Comparison of ENCODE assay signal across 14 cellular contexts in genomic region chr22:37768273-37768672, GRCh38. TPM values are rescaled to one million over a fixed set of nuclear protein-coding genes. Genes with fewer than 3 reads are reported as not detected.
A peak's percentile ranks its signal among the peaks of the same experiment; 100 is the strongest.
DNase-seq lines count a peak whose midpoint lies in the region; ATAC-seq and TF ChIP-seq lines count a peak whose summit lies in the region.
"Had no signal": no experiment of that assay in that cellular context is flagged by ENCODE, and none has a peak within 500 bp of the region (broad histone marks: within the 10 kb centered on the region; RNA-seq: fewer than 3 reads in every experiment).

No MANE protein-coding gene starts in this region.

- H3K36me3 ChIP-seq in cardiac muscle cell, result peaks cover 35% of the 10 kb centered on the region
- H3K36me3 ChIP-seq in PC-3 (ENCODE audit: low read depth, low read length), result peaks cover 23% of the 10 kb centered on the region

- H3K9ac ChIP-seq in PC-3 (ENCODE audit: low read length), result no peak overlapping the region

- no peaks in the 10 kb centered on the region for H3F3A ChIP-seq in PC-3 (ENCODE audit: low read length, unreplicated experiment)

- peaks cover 6% of the 10 kb centered on the region for H3K36me3 Mint-ChIP-seq in type B pancreatic cell

- no peak for DNase-seq in cardiac muscle cell (ENCODE audit: low read depth in 1 of 2, low spot score in 1 of 2)
- no peak for DNase-seq in left ventricle myocardium superior
- DNase-seq in PC-3, result no peak
- no peak for DNase-seq in fibroblast of pulmonary artery (ENCODE audit: low read depth)
- no peak for DNase-seq in type B pancreatic cell (ENCODE audit: extremely low spot score, unreplicated experiment)
- no peak for DNase-seq in NCI-H2107 (lab: John Stamatoyannopoulos, UW)
- DNase-seq: hippocampal formation, NCI-H2081, substantia nigra had no signal

- no peaks in the 10 kb centered on the region for H3K9me3 Mint-ChIP-seq in type B pancreatic cell

- no peak overlapping the region for H3K27ac Mint-ChIP-seq in type B pancreatic cell

- H3K4me2 ChIP-seq in PC-3 (ENCODE audit: low read length), result no peak overlapping the region

- no peak overlapping the region for H2AFZ ChIP-seq in PC-3 (ENCODE audit: low read length)

- intact Hi-C loops in left ventricle myocardium superior (cut with micrococcal nuclease), result no loop called here
- intact Hi-C loops in PC-3 (cut with micrococcal nuclease), result no loop called here

- H3K27me3 ChIP-seq in cardiac muscle cell, result no peaks in the 10 kb centered on the region
- H3K27me3 ChIP-seq in PC-3 (ENCODE audit: low read length), result no peaks in the 10 kb centered on the region

- ATAC-seq in left ventricle myocardium superior, result no peak
- no peak for ATAC-seq in PC-3
- no peak for ATAC-seq in HG03108 (IDR thresholded peaks at IDR 0.05; ENCODE audit: unreplicated experiment)
- no peak for ATAC-seq in HG03039 (IDR thresholded peaks at IDR 0.05; ENCODE audit: unreplicated experiment)

- H3K4me3 ChIP-seq in cardiac muscle cell (no peak overlapping the region), PC-3 (ENCODE audit: low read length) (no peak overlapping the region), fibroblast of pulmonary artery (replicated peaks; ENCODE audit: low read depth, low read length) (no peak overlapping the region)

- no peaks in the 10 kb centered on the region for H3K9me3 ChIP-seq in cardiac muscle cell (ENCODE audit: low read depth)
- H3K9me3 ChIP-seq in PC-3 (ENCODE audit: low read length), result no peaks in the 10 kb centered on the region

- H3K27me3 Mint-ChIP-seq in type B pancreatic cell, result no peaks in the 10 kb centered on the region

- H3K4me1 Mint-ChIP-seq in type B pancreatic cell (ENCODE audit: unreplicated experiment), result no peaks in the 10 kb centered on the region

- CTCF ChIA-PET in PC-3 (lab: Charles Lee), result no interaction called here

- peak; percentile 28 for TF ChIP-seq CTCF in cardiac muscle cell (IDR thresholded peaks at IDR 0.05; ENCODE audit: low read depth, low read length)
- TF ChIP-seq CTCF in PC-3 (conservative IDR thresholded peaks at IDR 0.05; ENCODE audit: low read depth, low read length), result peak; percentile 47; the same call in 1 of the 2 replicates
- TF ChIP-seq CTCF in fibroblast of pulmonary artery (IDR thresholded peaks at IDR 0.05; ENCODE audit: low read length, missing control alignments), result peak; percentile 29
- peak; percentile 59 for TF ChIP-seq CTCF in type B pancreatic cell (conservative IDR thresholded peaks at IDR 0.05)

- POLR2A ChIA-PET in PC-3 (lab: Charles Lee; ENCODE audit: unreplicated experiment), result no interaction called here

- no peak overlapping the region for H3K4me3 Mint-ChIP-seq in type B pancreatic cell

- H3K27ac ChIP-seq in cardiac muscle cell (no peak overlapping the region), PC-3 (ENCODE audit: low read length) (no peak overlapping the region)

- no TSS peak for BruUV-seq in PC-3 (replicated peaks; lab: Mats Ljungman, UMichigan)

- no peaks in the 10 kb centered on the region for H3K9me2 ChIP-seq in PC-3 (replicated peaks; ENCODE audit: low read length)

- H3K79me2 ChIP-seq in PC-3 (ENCODE audit: low read length), result no peaks in the 10 kb centered on the region

- no peaks in the 10 kb centered on the region for H4K20me1 ChIP-seq in PC-3 (ENCODE audit: low read length)

- H3K4me1 ChIP-seq in cardiac muscle cell (ENCODE audit: low read depth) (no peaks in the 10 kb centered on the region), PC-3 (ENCODE audit: insufficient read depth, low read length) (no peaks in the 10 kb centered on the region)

RNA-seq across cellular contexts. Expression of gene GCAT, which starts 39.5 kb away (rescaled TPM):
- total RNA-seq in cardiac muscle cell (74.2 and 95.0 TPM in 2 replicates), left ventricle myocardium superior (42.0 TPM), PC-3 (2014; rRNA removed) (26.0 and 33.3 TPM in 2 replicates), type B pancreatic cell (ENCODE audit: low replicate concordance) (22.3 and 27.4 TPM in 2 replicates)
- 66.4 and 97.6 TPM in 2 replicates for polyA plus RNA-seq in cardiac muscle cell

RNA-seq across cellular contexts. Expression of gene GALR3, which starts 54.9 kb away (rescaled TPM):
- total RNA-seq in cardiac muscle cell (not detected in 2 replicates), left ventricle myocardium superior (not detected), PC-3 (2014; rRNA removed) (not detected in 2 replicates), type B pancreatic cell (ENCODE audit: low replicate concordance) (0.34 TPM in 1 of 2 replicates, not detected in the other)
- polyA plus RNA-seq in cardiac muscle cell, result 0.95 and 1.0 TPM in 2 replicates
- total RNA-seq: Daoy; mesenteric fat pad; T-helper 2 cell treated with Interferon-gamma antibody and Interleukin-4, amounts not matched to agents 100 ng/mL and 5 ng/mL, for 36 hours had no signal
